1 cellular context compared by ENCODE assay signal in genomic region chr16:79601092-79601977, GRCh38.
TF ChIP-seq lines count a peak whose summit lies in the region.

No MANE protein-coding gene starts in this region.

TF ChIP-seq in HepG2, 621 proteins besides CTCF, POLR2A, EP300 and RAD21 (continued from another document):
- no peak for TF ChIP-seq HINFP (CRISPR knock-in tag; IDR thresholded peaks at IDR 0.05; ENCODE audit: low read depth)
- no peak for TF ChIP-seq PAWR (CRISPR knock-in tag; IDR thresholded peaks at IDR 0.05; ENCODE audit: borderline replicate concordance)
- TF ChIP-seq TARDBP (CRISPR knock-in tag; IDR thresholded peaks at IDR 0.05), result peak; percentile 73
- TF ChIP-seq GFI1 (CRISPR knock-in tag; IDR thresholded peaks at IDR 0.05; ENCODE audit: borderline replicate concordance), result peak; percentile 81; the same call in 1 of the 2 replicates
- no peak for TF ChIP-seq ZNF672 (CRISPR knock-in tag; IDR thresholded peaks at IDR 0.05)
- TF ChIP-seq CERS6 (CRISPR knock-in tag; IDR thresholded peaks at IDR 0.05), result no peak
- TF ChIP-seq ZBTB26 (CRISPR knock-in tag; IDR thresholded peaks at IDR 0.05; ENCODE audit: borderline replicate concordance), result no peak
- no peak for TF ChIP-seq MXI1 (IDR thresholded peaks at IDR 0.05; ENCODE audit: borderline replicate concordance, low read depth, low read length)
- TF ChIP-seq MAZ (IDR thresholded peaks at IDR 0.05; ENCODE audit: borderline replicate concordance, low read depth, low read length), result no peak
- 0 out of 2 replicates have a peak, but pooled peaks have one; percentile 51 for TF ChIP-seq MAZ (CRISPR knock-in tag; IDR thresholded peaks at IDR 0.05; ENCODE audit: low read depth)
- no peak for TF ChIP-seq SNRNP70 (IDR thresholded peaks at IDR 0.05; ENCODE audit: low read depth, low read length)
- TF ChIP-seq TOE1 (CRISPR knock-in tag; IDR thresholded peaks at IDR 0.05), result no peak
- TF ChIP-seq STAT6 (CRISPR knock-in tag; IDR thresholded peaks at IDR 0.05; ENCODE audit: borderline replicate concordance), result no peak
- TF ChIP-seq ZSCAN29 (CRISPR knock-in tag; conservative IDR thresholded peaks at IDR 0.05), result 0 out of 2 replicates have a peak, but pooled peaks have one; percentile 56
- TF ChIP-seq PHF20 (CRISPR knock-in tag; IDR thresholded peaks at IDR 0.05), result no peak
- no peak for TF ChIP-seq NAIF1 (CRISPR knock-in tag; IDR thresholded peaks at IDR 0.05; ENCODE audit: borderline replicate concordance)
- TF ChIP-seq ZNF251 (CRISPR knock-in tag; IDR thresholded peaks at IDR 0.05), result no peak
- peak; percentile 64; the same call in 1 of the 2 replicates for TF ChIP-seq NCOA2 (CRISPR knock-in tag; IDR thresholded peaks at IDR 0.05)
- no peak for TF ChIP-seq ZNF142 (CRISPR knock-in tag; IDR thresholded peaks at IDR 0.05)
- no peak for TF ChIP-seq ZFP37 (CRISPR knock-in tag; IDR thresholded peaks at IDR 0.05; ENCODE audit: borderline replicate concordance)
- no peak for TF ChIP-seq CREBL2 (CRISPR knock-in tag; IDR thresholded peaks at IDR 0.05; ENCODE audit: borderline replicate concordance)
- no peak for TF ChIP-seq ZKSCAN1 (IDR thresholded peaks at IDR 0.05; ENCODE audit: low read length)
- TF ChIP-seq EED (CRISPR knock-in tag; IDR thresholded peaks at IDR 0.05), result no peak
- TF ChIP-seq MYC (CRISPR knock-in tag; IDR thresholded peaks at IDR 0.05; ENCODE audit: borderline replicate concordance), result no peak
- TF ChIP-seq ZNF292 (CRISPR knock-in tag; IDR thresholded peaks at IDR 0.05; ENCODE audit: borderline replicate concordance, low read depth), result 0 out of 2 replicates have a peak, but pooled peaks have one; percentile 16
- TF ChIP-seq RELA (CRISPR knock-in tag; IDR thresholded peaks at IDR 0.05), result no peak
- no peak for TF ChIP-seq ARNT (IDR thresholded peaks at IDR 0.05)
- TF ChIP-seq ZSCAN12 (CRISPR knock-in tag; IDR thresholded peaks at IDR 0.05), result no peak
- TF ChIP-seq MAFF (IDR thresholded peaks at IDR 0.05; ENCODE audit: low read depth, low read length), result no peak
- TF ChIP-seq ZNF382 (CRISPR knock-in tag; IDR thresholded peaks at IDR 0.05; ENCODE audit: borderline replicate concordance), result no peak
- TF ChIP-seq GZF1 (CRISPR knock-in tag; IDR thresholded peaks at IDR 0.05), result no peak
- no peak; the same call in 1 of the 2 replicates for TF ChIP-seq RXRB (CRISPR knock-in tag; IDR thresholded peaks at IDR 0.05; ENCODE audit: borderline replicate concordance)
- no peak for TF ChIP-seq REL (CRISPR knock-in tag; conservative IDR thresholded peaks at IDR 0.05)
- no peak for TF ChIP-seq YY1 (IDR thresholded peaks at IDR 0.05; ENCODE audit: insufficient read depth, insufficient replicate concordance, low read depth, low read length)
